ENCODE assay signal across 12 cellular contexts in genomic region chr11:129854229-129854805, GRCh38. TPM values are rescaled to one million over a fixed set of nuclear protein-coding genes. Genes with fewer than 3 reads are reported as not detected.
DNase-seq lines count a peak whose midpoint lies in the region; ATAC-seq and TF ChIP-seq lines count a peak whose summit lies in the region.
"Had no signal": no experiment of that assay in that cellular context is flagged by ENCODE, and none has a peak within 500 bp of the region (broad histone marks: within the 10 kb centered on the region; RNA-seq: fewer than 3 reads in every experiment).

No MANE protein-coding gene starts in this region.

- TF ChIP-seq POLR2A in breast epithelium (IDR thresholded peaks at IDR 0.05) = no peak

- no peaks in the 10 kb centered on the region for H3K36me3 ChIP-seq in breast epithelium

- no peaks in the 10 kb centered on the region for H3K27me3 ChIP-seq in breast epithelium

- H3K4me3 Mint-ChIP-seq in naive thymus-derived CD8-positive, alpha-beta T cell = peak overlapping the region in 9 of 10 donors; percentile 64 to 82 (median 75)

- intact Hi-C loops in breast epithelium (cut with DNase I; ENCODE audit: low total_unique reads) = no loop called here

- H3K4me1 Mint-ChIP-seq in naive thymus-derived CD8-positive, alpha-beta T cell = peaks cover 20 to 43% (median 38%) of the 10 kb centered on the region in 4 donors

- H3K9me3 Mint-ChIP-seq in naive thymus-derived CD8-positive, alpha-beta T cell = no peaks in the 10 kb centered on the region

- no peaks in the 10 kb centered on the region for H3K9me3 ChIP-seq in breast epithelium

- no peak for TF ChIP-seq CTCF in breast epithelium (IDR thresholded peaks at IDR 0.05)

- peaks cover 0 to 16% of the 10 kb centered on the region in 2 donors for H3K4me1 ChIP-seq in breast epithelium

- H3K36me3 Mint-ChIP-seq in naive thymus-derived CD8-positive, alpha-beta T cell = peaks cover 0 to 3% (median 0%) of the 10 kb centered on the region in 3 donors

- H3K27ac ChIP-seq in breast epithelium = peak overlapping the region; percentile 78 to 89

- POLR2A ChIA-PET in naive thymus-derived CD8-positive, alpha-beta T cell (lab: Charles Lee) = interaction anchor here (0.7 to 3.2 kb wide), 8 partner anchors 8 to 148 kb away, joined by 3 to 29 read pairs (median 6); partner anchors contain the start of genes NFRKB, PRDM10 and TMEM45B

- peak overlapping the region in 1 of 3 donors; percentile 37 for H3K4me3 ChIP-seq in breast epithelium

- H3K27me3 Mint-ChIP-seq in naive thymus-derived CD8-positive, alpha-beta T cell = no peaks in the 10 kb centered on the region

- peak; percentile 36 for DNase-seq in NCI-H748 (lab: John Stamatoyannopoulos, UW; ENCODE audit: unreplicated experiment)
- no peak for DNase-seq in NCI-H748 treated with DMSO at 0.1 percent for 48 hours (lab: John Stamatoyannopoulos, UW)
- peak; percentile 49 for DNase-seq in NCI-H345 treated with DMSO at 0.1 percent for 48 hours (lab: John Stamatoyannopoulos, UW; ENCODE audit: unreplicated experiment)
- DNase-seq in breast epithelium (ENCODE audit: low spot score in 2 of 2) = peak in 1 of 2 donors; percentile 55
- no peak for DNase-seq in naive thymus-derived CD8-positive, alpha-beta T cell
- no peak for DNase-seq in HUDEP-2 (lab: John Stamatoyannopoulos, UW; ENCODE audit: unreplicated experiment in 76 of 76)
- DNase-seq in DMS 273 (lab: John Stamatoyannopoulos, UW; ENCODE audit: unreplicated experiment) = no peak
- no peak for DNase-seq in foreskin melanocyte

- ATAC-seq in naive thymus-derived CD8-positive, alpha-beta T cell = peak in 1 of 2 donors; percentile 25

- peak overlapping the region; percentile 63 to 99 (median 96) for H3K27ac Mint-ChIP-seq in naive thymus-derived CD8-positive, alpha-beta T cell

RNA-seq across cellular contexts. Expression of gene TMEM45B, which starts 38.7 kb away (rescaled TPM):
- total RNA-seq in breast epithelium = 10 to 100 TPM in 1 of 3 donors, 1 to 10 TPM in 1, not detected in 1; 7.3 to 11.8 TPM
- total RNA-seq in naive thymus-derived CD8-positive, alpha-beta T cell = 1 to 10 TPM; 4.7 to 6.1 TPM
- polyA plus RNA-seq in naive thymus-derived CD8-positive, alpha-beta T cell = 1 to 10 TPM in 2 of 3 donors, under 1 TPM in 1; 0.96 to 1.7 (median 1.1) TPM
- total RNA-seq: A673, G401, SK-MEL-5, subcutaneous adipose tissue had no signal

RNA-seq across cellular contexts. Expression of gene NFRKB, which starts 41.1 kb away (rescaled TPM):
- 10 to 100 TPM; 30.2 to 45.2 (median 44.2) TPM for total RNA-seq in breast epithelium
- 10 to 100 TPM; 60.1 to 61.4 TPM for total RNA-seq in naive thymus-derived CD8-positive, alpha-beta T cell
- polyA plus RNA-seq in naive thymus-derived CD8-positive, alpha-beta T cell = 10 to 100 TPM; 16.9 to 21.9 (median 17.6) TPM

Comparison
In these comparisons a context has a peak if more than half of its experiments do, and no peak if none do; other contexts are left out.
1. DNase-seq: peak in NCI-H748 (single experiment) and NCI-H345 treated with DMSO at 0.1 percent for 48 hours (single experiment); none in NCI-H748 treated with DMSO at 0.1 percent for 48 hours (single experiment), naive thymus-derived CD8-positive, alpha-beta T cell (0 of 10), HUDEP-2 (0 of 76), DMS 273 (single experiment) and foreskin melanocyte (single experiment).